Comparison of ENCODE assay signal across 8 cellular contexts in genomic region chr17:75877752-75878173, GRCh38. TPM values are rescaled to one million over a fixed set of nuclear protein-coding genes. Genes with fewer than 3 reads are reported as not detected.
DNase-seq lines count a peak whose midpoint lies in the region; ATAC-seq, FAIRE-seq and TF ChIP-seq lines count a peak whose summit lies in the region.

No MANE protein-coding gene starts in this region.

- peak; percentile 37 for TF ChIP-seq CTCF in D721Med (IDR thresholded peaks at IDR 0.05; ENCODE audit: insufficient read depth, missing control alignments)
- TF ChIP-seq CTCF in mesothelial cell of epicardium (IDR thresholded peaks at IDR 0.05; ENCODE audit: unreplicated experiment), result peak; percentile 39

- no peak for FAIRE-seq in D721Med (lab: Jason Lieb, UNC)

- DNase-seq in D721Med (ENCODE audit: insufficient read length, low spot score) (no peak), NCI-H524 (lab: John Stamatoyannopoulos, UW) (peak; percentile 68 to 84), mesothelial cell of epicardium (ENCODE audit: low spot score in 2 of 2, unreplicated experiment in 2 of 2) (peak; percentile 64 to 78)
- peak; percentile 87 for DNase-seq in activated CD8-positive, alpha-beta memory T cell treated with anti-CD3 and anti-CD28 coated beads for 24 hours
- peak; percentile 61 to 70 (median 69) for DNase-seq in effector memory CD8-positive, alpha-beta T cell
- DNase-seq in stimulated activated effector memory CD8-positive, alpha-beta T cell treated with anti-CD3 and anti-CD28 coated beads, Interleukin-12 subunit alpha, Interleukin-12 subunit beta, amount 100 ng/mL, for 72 hours (ENCODE audit: low spot score in 2 of 2), result peak; percentile 56 to 80

- ATAC-seq in HG02571 (IDR thresholded peaks at IDR 0.05; ENCODE audit: unreplicated experiment) (peak; percentile 41), HG03097 (IDR thresholded peaks at IDR 0.05; ENCODE audit: low FRiP score, unreplicated experiment) (no peak)
- peak; percentile 73 for ATAC-seq in effector memory CD8-positive, alpha-beta T cell (replicated peaks)
- peak; percentile 86 for ATAC-seq in stimulated activated effector memory CD8-positive, alpha-beta T cell treated with anti-CD3 and anti-CD28 coated beads, Interleukin-12 subunit alpha, Interleukin-12 subunit beta, amount 100 ng/mL, for 72 hours

- peaks cover 21 to 35% of the 10 kb centered on the region in 2 donors for H3K4me1 Mint-ChIP-seq in effector memory CD8-positive, alpha-beta T cell (ENCODE audit: low read depth in 2 of 2)
- peaks cover 16% of the 10 kb centered on the region for H3K4me1 Mint-ChIP-seq in mesothelial cell of epicardium
- peaks cover 38% of the 10 kb centered on the region for H3K4me1 Mint-ChIP-seq in stimulated activated effector memory CD8-positive, alpha-beta T cell treated with anti-CD3 and anti-CD28 coated beads, Interleukin-12 subunit alpha, Interleukin-12 subunit beta, amount 100 ng/mL, for 72 hours

- peaks cover 2% of the 10 kb centered on the region for H3K36me3 Mint-ChIP-seq in effector memory CD8-positive, alpha-beta T cell (ENCODE audit: insufficient read depth)
- no peaks in the 10 kb centered on the region for H3K36me3 Mint-ChIP-seq in mesothelial cell of epicardium
- peaks cover 11% of the 10 kb centered on the region for H3K36me3 Mint-ChIP-seq in stimulated activated effector memory CD8-positive, alpha-beta T cell treated with anti-CD3 and anti-CD28 coated beads, Interleukin-12 subunit alpha, Interleukin-12 subunit beta, amount 100 ng/mL, for 72 hours

- peak overlapping the region; percentile 87 to 92 for H3K4me3 Mint-ChIP-seq in effector memory CD8-positive, alpha-beta T cell
- peak overlapping the region; percentile 64 for H3K4me3 Mint-ChIP-seq in mesothelial cell of epicardium
- peak overlapping the region; percentile 85 for H3K4me3 Mint-ChIP-seq in stimulated activated effector memory CD8-positive, alpha-beta T cell treated with anti-CD3 and anti-CD28 coated beads, Interleukin-12 subunit alpha, Interleukin-12 subunit beta, amount 100 ng/mL, for 72 hours

- no peaks in the 10 kb centered on the region for H3K27me3 Mint-ChIP-seq in effector memory CD8-positive, alpha-beta T cell
- H3K27me3 Mint-ChIP-seq in mesothelial cell of epicardium (ENCODE audit: low read depth), result peaks cover 72% of the 10 kb centered on the region

- no peaks in the 10 kb centered on the region for H3K9me3 Mint-ChIP-seq in effector memory CD8-positive, alpha-beta T cell
- H3K9me3 Mint-ChIP-seq in mesothelial cell of epicardium, result no peaks in the 10 kb centered on the region
- no peaks in the 10 kb centered on the region for H3K9me3 Mint-ChIP-seq in stimulated activated effector memory CD8-positive, alpha-beta T cell treated with anti-CD3 and anti-CD28 coated beads, Interleukin-12 subunit alpha, Interleukin-12 subunit beta, amount 100 ng/mL, for 72 hours

- H3K27ac Mint-ChIP-seq in effector memory CD8-positive, alpha-beta T cell, result peak overlapping the region; percentile 75 to 93
- no peak overlapping the region for H3K27ac Mint-ChIP-seq in mesothelial cell of epicardium
- H3K27ac Mint-ChIP-seq in stimulated activated effector memory CD8-positive, alpha-beta T cell treated with anti-CD3 and anti-CD28 coated beads, Interleukin-12 subunit alpha, Interleukin-12 subunit beta, amount 100 ng/mL, for 72 hours, result peak overlapping the region; percentile 91

RNA-seq across cellular contexts. Expression of gene TRIM47, which starts 0.6 kb away (rescaled TPM):
- total RNA-seq in mesothelial cell of epicardium, result 2.8 to 3.1 TPM (median 2.9 TPM) in 3 replicates

RNA-seq across cellular contexts. Expression of gene TRIM65, which starts 19.0 kb away (rescaled TPM):
- 21.2 to 21.9 TPM (median 21.4 TPM) in 3 replicates for total RNA-seq in mesothelial cell of epicardium

RNA-seq across cellular contexts. Expression of gene WBP2, which starts 22.6 kb away (rescaled TPM):
- 42.3 to 46.0 TPM (median 45.8 TPM) in 3 replicates for total RNA-seq in mesothelial cell of epicardium

RNA-seq across cellular contexts. Expression of gene MRPL38, which starts 26.9 kb away (rescaled TPM):
- 77.8 to 91.1 TPM (median 82.2 TPM) in 3 replicates for total RNA-seq in mesothelial cell of epicardium

RNA-seq across cellular contexts. Expression of gene UNC13D, which starts 33.6 kb away (rescaled TPM):
- total RNA-seq in mesothelial cell of epicardium, result 6.0 to 7.7 TPM (median 6.8 TPM) in 3 replicates
